In genomic region chr13:109481046-109481445, GRCh38 we compare ENCODE assay signal across 12 cellular contexts.
"Had no signal": no experiment of that assay in that cellular context is flagged by ENCODE, and none has a peak within 500 bp of the region (broad histone marks: within the 10 kb centered on the region; RNA-seq: fewer than 3 reads in every experiment).

No MANE protein-coding gene starts in this region.

- H3K4me3 ChIP-seq: body of pancreas, lower lobe of right lung, spleen had no signal

- DNase-seq: activated CD4-positive, alpha-beta T cell treated with anti-CD3 and anti-CD28 coated beads, Interleukin-2, amount 10 ng/mL, durations not matched to agents 24 days and 14 days; activated naive CD4-positive, alpha-beta T cell treated with Interleukin-2 at 50 U/mL for 16 hours; activated naive CD8-positive, alpha-beta T cell treated with anti-CD3 and anti-CD28 coated beads, Interleukin-2, amount 50 U/mL, for 24 hours; body of pancreas; hypothalamus; left cardiac atrium; lower lobe of right lung; naive B cell; spleen; stimulated activated CD4-positive, alpha-beta T cell treated with anti-CD3 and anti-CD28 coated beads, Interleukin-1b, Interleukin-23, amount 100 ng/mL, for 48 hours; stimulated activated naive CD4-positive, alpha-beta T cell; T-cell had no signal

- ATAC-seq: activated naive CD8-positive, alpha-beta T cell treated with anti-CD3 and anti-CD28 coated beads, Interleukin-2, amount 50 U/mL, for 24 hours; T-cell had no signal

- H3K9me3 ChIP-seq: body of pancreas, lower lobe of right lung, spleen had no signal

- H3K27ac ChIP-seq: body of pancreas, lower lobe of right lung, spleen had no signal

- H3K36me3 ChIP-seq: lower lobe of right lung, spleen had no signal

- H3K27me3 ChIP-seq: body of pancreas, spleen had no signal

- H3K4me1 ChIP-seq: body of pancreas, lower lobe of right lung, spleen had no signal
